Comparison of ENCODE assay signal across 15 cellular contexts in the genomic region with DNA sequence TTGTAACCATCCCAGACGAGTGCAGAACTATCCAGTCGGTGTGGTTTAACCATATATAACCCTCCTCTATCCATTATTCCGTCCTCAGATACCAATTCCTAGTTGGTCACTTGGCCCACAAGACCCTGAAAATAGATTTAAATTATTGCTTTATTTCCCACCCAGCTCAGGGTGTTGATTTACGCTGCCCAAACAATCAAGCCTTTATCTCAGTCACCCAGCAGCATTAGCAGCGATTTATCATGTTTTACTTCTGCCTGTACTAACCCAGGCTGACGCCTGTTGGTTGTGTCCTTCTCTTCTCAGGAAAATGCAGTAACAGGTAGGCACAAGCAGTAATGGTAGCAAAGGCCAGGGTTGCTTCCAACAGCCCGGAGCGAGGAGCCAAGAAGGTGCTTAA.
DNase-seq lines count a peak whose midpoint lies in the region; ATAC-seq and TF ChIP-seq lines count a peak whose summit lies in the region.
"Had no signal": no experiment of that assay in that cellular context is flagged by ENCODE, and none has a peak within 500 bp of the region (broad histone marks: within the 10 kb centered on the region; RNA-seq: fewer than 3 reads in every experiment).

No MANE protein-coding gene starts in this region.

- H3K79me2 ChIP-seq in GM23338 (replicated peaks; ENCODE audit: insufficient read depth), result no peaks in the 10 kb centered on the region

- H3K4me2 ChIP-seq in GM23338, result no peak overlapping the region
- H3K4me2 ChIP-seq: PC-9 had no signal

- no peak for ATAC-seq in GM23338
- no peak for ATAC-seq in GM18519 (IDR thresholded peaks at IDR 0.05; ENCODE audit: low FRiP score, unreplicated experiment)

- intact Hi-C loops in left ventricle myocardium inferior (cut with micrococcal nuclease) (no loop called here), ascending aorta (cut with DNase I) (no loop called here)

- H3K4me3 ChIP-seq in GM23338 (no peak overlapping the region), left ventricle myocardium inferior (no peak overlapping the region), ascending aorta (no peak overlapping the region)
- H3K4me3 ChIP-seq: PC-9 had no signal

- H2AFZ ChIP-seq in GM23338, result 0 out of 2 replicates have a peak overlapping the region, but pooled peaks have one; percentile 52
- H2AFZ ChIP-seq: PC-9 had no signal

- H3K4me3 Mint-ChIP-seq in GM23338 (no peak overlapping the region), brain (no peak overlapping the region)
- no peak overlapping the region for H3K4me3 Mint-ChIP-seq in activated naive CD8-positive, alpha-beta T cell treated with anti-CD3 and anti-CD28 coated beads for 36 hours

- no peaks in the 10 kb centered on the region for H4K20me1 ChIP-seq in GM23338 (replicated peaks; ENCODE audit: insufficient read depth)

- H3K9me3 Mint-ChIP-seq in GM23338, result no peaks in the 10 kb centered on the region; the same call in 2 of the 3 replicates
- peaks cover 0 to 6% (median 0%) of the 10 kb centered on the region in 5 experiments for H3K9me3 Mint-ChIP-seq in brain
- H3K9me3 Mint-ChIP-seq in activated naive CD8-positive, alpha-beta T cell treated with anti-CD3 and anti-CD28 coated beads for 36 hours, result no peaks in the 10 kb centered on the region

- no peaks in the 10 kb centered on the region for H3K36me3 ChIP-seq in GM23338 (ENCODE audit: insufficient read depth)
- H3K36me3 ChIP-seq in left ventricle myocardium inferior, result no peaks in the 10 kb centered on the region
- no peaks in the 10 kb centered on the region for H3K36me3 ChIP-seq in ascending aorta

- no peaks in the 10 kb centered on the region for H3K9me2 ChIP-seq in GM23338 (ENCODE audit: insufficient read depth)

- TF ChIP-seq CTCF in GM23338 (conservative IDR thresholded peaks at IDR 0.05; ENCODE audit: low read depth in 2 of 2) (no peak), brain (conservative IDR thresholded peaks at IDR 0.05) (no peak), left ventricle myocardium inferior (IDR thresholded peaks at IDR 0.05; ENCODE audit: borderline replicate concordance) (no peak), ascending aorta (IDR thresholded peaks at IDR 0.05) (no peak)

- peaks cover 58% of the 10 kb centered on the region for H3K4me1 Mint-ChIP-seq in GM23338
- peaks cover 100% of the 10 kb centered on the region for H3K4me1 Mint-ChIP-seq in brain
- H3K4me1 Mint-ChIP-seq in activated naive CD8-positive, alpha-beta T cell treated with anti-CD3 and anti-CD28 coated beads for 36 hours, result no peaks in the 10 kb centered on the region

- DNase-seq in GM23338 (ENCODE audit: low spot score) (no peak), midbrain (lab: John Stamatoyannopoulos, UW) (peak; percentile 37), superior temporal gyrus (ENCODE audit: extremely low spot score) (peak; percentile 80), left ventricle myocardium inferior (no peak), ascending aorta (ENCODE audit: low spot score in 2 of 2) (no peak)
- DNase-seq in activated naive CD8-positive, alpha-beta T cell treated with anti-CD3 and anti-CD28 coated beads for 36 hours, result no peak
- DNase-seq: DND-41, NCI-H1105 treated with DMSO at 0.1 percent for 48 hours, NCI-H1694 treated with DMSO at 0.1 percent for 48 hours, NCI-H2227 treated with DMSO at 0.1 percent for 48 hours, NCI-H524, PC-9 had no signal

- no peak overlapping the region for H3K27ac ChIP-seq in GM23338 (ENCODE audit: low read depth)
- H3K27ac ChIP-seq in left ventricle myocardium inferior (replicated peaks), result no peak overlapping the region
- no peak overlapping the region for H3K27ac ChIP-seq in ascending aorta
- H3K27ac ChIP-seq: C4-2B, PC-9 had no signal

- H3K27me3 Mint-ChIP-seq in GM23338 (ENCODE audit: insufficient read depth, low read depth, poor library complexity), result peaks cover 19% of the 10 kb centered on the region
- H3K27me3 Mint-ChIP-seq in brain, result peaks cover 4% of the 10 kb centered on the region
- no peaks in the 10 kb centered on the region for H3K27me3 Mint-ChIP-seq in activated naive CD8-positive, alpha-beta T cell treated with anti-CD3 and anti-CD28 coated beads for 36 hours

- H3K9me3 ChIP-seq in left ventricle myocardium inferior (replicated peaks) (no peaks in the 10 kb centered on the region), ascending aorta (no peaks in the 10 kb centered on the region)

- H3K4me1 ChIP-seq in GM23338 (ENCODE audit: insufficient read depth) (peaks cover 26% of the 10 kb centered on the region), left ventricle myocardium inferior (peaks cover 10% of the 10 kb centered on the region), ascending aorta (no peaks in the 10 kb centered on the region)

- H3K27me3 ChIP-seq in GM23338 (ENCODE audit: insufficient read depth), result no peaks in the 10 kb centered on the region
- H3K27me3 ChIP-seq in left ventricle myocardium inferior (ENCODE audit: low read depth), result no peaks in the 10 kb centered on the region
- no peaks in the 10 kb centered on the region for H3K27me3 ChIP-seq in ascending aorta

- H3F3A ChIP-seq in GM23338 (replicated peaks; ENCODE audit: low read depth), result no peaks in the 10 kb centered on the region

- no peaks in the 10 kb centered on the region for H3K36me3 Mint-ChIP-seq in GM23338 (ENCODE audit: low read depth)
- H3K36me3 Mint-ChIP-seq in brain, result no peaks in the 10 kb centered on the region
- H3K36me3 Mint-ChIP-seq in activated naive CD8-positive, alpha-beta T cell treated with anti-CD3 and anti-CD28 coated beads for 36 hours, result no peaks in the 10 kb centered on the region

- H3K27ac Mint-ChIP-seq in GM23338, result no peak overlapping the region
- H3K27ac Mint-ChIP-seq in brain, result peak overlapping the region in 3 of 5 experiments; percentile 60 to 96 (median 85)
- H3K27ac Mint-ChIP-seq in activated naive CD8-positive, alpha-beta T cell treated with anti-CD3 and anti-CD28 coated beads for 36 hours, result no peak overlapping the region

TF ChIP-seq in GM23338, 12 proteins besides CTCF, POLR2A, EP300 and RAD21 (continues in another document):
- TF ChIP-seq POLR2AphosphoS5 (IDR thresholded peaks at IDR 0.05; ENCODE audit: low read depth), result no peak
- TF ChIP-seq EZH2phosphoT487 (IDR thresholded peaks at IDR 0.05; ENCODE audit: unreplicated experiment), result no peak
- TF ChIP-seq NANOG (IDR thresholded peaks at IDR 0.05; ENCODE audit: borderline replicate concordance), result no peak
- TF ChIP-seq, protein P1, sequence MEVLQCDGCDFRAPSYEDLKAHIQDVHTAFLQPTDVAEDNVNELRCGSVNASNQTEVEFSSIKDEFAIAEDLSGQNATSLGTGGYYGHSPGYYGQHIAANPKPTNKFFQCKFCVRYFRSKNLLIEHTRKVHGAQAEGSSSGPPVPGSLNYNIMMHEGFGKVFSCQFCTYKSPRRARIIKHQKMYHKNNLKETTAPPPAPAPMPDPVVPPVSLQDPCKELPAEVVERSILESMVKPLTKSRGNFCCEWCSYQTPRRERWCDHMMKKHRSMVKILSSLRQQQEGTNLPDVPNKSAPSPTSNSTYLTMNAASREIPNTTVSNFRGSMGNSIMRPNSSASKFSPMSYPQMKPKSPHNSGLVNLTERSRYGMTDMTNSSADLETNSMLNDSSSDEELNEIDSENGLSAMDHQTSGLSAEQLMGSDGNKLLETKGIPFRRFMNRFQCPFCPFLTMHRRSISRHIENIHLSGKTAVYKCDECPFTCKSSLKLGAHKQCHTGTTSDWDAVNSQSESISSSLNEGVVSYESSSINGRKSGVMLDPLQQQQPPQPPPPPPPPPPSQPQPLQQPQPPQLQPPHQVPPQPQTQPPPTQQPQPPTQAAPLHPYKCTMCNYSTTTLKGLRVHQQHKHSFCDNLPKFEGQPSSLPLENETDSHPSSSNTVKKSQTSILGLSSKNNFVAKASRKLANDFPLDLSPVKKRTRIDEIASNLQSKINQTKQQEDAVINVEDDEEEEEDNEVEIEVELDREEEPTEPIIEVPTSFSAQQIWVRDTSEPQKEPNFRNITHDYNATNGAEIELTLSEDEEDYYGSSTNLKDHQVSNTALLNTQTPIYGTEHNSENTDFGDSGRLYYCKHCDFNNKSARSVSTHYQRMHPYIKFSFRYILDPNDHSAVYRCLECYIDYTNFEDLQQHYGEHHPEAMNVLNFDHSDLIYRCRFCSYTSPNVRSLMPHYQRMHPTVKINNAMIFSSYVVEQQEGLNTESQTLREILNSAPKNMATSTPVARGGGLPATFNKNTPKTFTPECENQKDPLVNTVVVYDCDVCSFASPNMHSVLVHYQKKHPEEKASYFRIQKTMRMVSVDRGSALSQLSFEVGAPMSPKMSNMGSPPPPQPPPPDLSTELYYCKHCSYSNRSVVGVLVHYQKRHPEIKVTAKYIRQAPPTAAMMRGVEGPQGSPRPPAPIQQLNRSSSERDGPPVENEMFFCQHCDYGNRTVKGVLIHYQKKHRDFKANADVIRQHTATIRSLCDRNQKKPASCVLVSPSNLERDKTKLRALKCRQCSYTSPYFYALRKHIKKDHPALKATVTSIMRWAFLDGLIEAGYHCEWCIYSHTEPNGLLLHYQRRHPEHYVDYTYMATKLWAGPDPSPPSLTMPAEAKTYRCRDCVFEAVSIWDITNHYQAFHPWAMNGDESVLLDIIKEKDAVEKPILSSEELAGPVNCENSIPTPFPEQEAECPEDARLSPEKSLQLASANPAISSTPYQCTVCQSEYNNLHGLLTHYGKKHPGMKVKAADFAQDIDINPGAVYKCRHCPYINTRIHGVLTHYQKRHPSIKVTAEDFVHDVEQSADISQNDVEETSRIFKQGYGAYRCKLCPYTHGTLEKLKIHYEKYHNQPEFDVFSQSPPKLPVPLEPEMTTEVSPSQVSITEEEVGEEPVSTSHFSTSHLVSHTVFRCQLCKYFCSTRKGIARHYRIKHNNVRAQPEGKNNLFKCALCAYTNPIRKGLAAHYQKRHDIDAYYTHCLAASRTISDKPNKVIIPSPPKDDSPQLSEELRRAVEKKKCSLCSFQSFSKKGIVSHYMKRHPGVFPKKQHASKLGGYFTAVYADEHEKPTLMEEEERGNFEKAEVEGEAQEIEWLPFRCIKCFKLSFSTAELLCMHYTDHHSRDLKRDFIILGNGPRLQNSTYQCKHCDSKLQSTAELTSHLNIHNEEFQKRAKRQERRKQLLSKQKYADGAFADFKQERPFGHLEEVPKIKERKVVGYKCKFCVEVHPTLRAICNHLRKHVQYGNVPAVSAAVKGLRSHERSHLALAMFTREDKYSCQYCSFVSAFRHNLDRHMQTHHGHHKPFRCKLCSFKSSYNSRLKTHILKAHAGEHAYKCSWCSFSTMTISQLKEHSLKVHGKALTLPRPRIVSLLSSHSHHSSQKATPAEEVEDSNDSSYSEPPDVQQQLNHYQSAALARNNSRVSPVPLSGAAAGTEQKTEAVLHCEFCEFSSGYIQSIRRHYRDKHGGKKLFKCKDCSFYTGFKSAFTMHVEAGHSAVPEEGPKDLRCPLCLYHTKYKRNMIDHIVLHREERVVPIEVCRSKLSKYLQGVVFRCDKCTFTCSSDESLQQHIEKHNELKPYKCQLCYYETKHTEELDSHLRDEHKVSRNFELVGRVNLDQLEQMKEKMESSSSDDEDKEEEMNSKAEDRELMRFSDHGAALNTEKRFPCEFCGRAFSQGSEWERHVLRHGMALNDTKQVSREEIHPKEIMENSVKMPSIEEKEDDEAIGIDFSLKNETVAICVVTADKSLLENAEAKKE (CRISPR knock-in tag; IDR thresholded peaks at IDR 0.05), result no peak
- TF ChIP-seq EZH2 (IDR thresholded peaks at IDR 0.05; ENCODE audit: low read depth, unreplicated experiment), result no peak
- TF ChIP-seq ZNF114 (CRISPR knock-in tag; IDR thresholded peaks at IDR 0.05), result no peak

Comparison
In these comparisons a context has a peak if more than half of its experiments do, and no peak if none do; other contexts are left out.
1. DNase-seq: peak in midbrain (single experiment) and superior temporal gyrus (single experiment); none in GM23338 (single experiment), left ventricle myocardium inferior (single experiment), activated naive CD8-positive, alpha-beta T cell treated with anti-CD3 and anti-CD28 coated beads for 36 hours (single experiment) and ascending aorta (0 of 2).
2. H3K27ac Mint-ChIP-seq: peak in brain (3 of 5); none in GM23338 (single experiment) and activated naive CD8-positive, alpha-beta T cell treated with anti-CD3 and anti-CD28 coated beads for 36 hours (single experiment).